8 cellular contexts compared by ENCODE assay signal in genomic region chr17:80877095-80877828, GRCh38.
DNase-seq lines count a peak whose midpoint lies in the region; ATAC-seq and TF ChIP-seq lines count a peak whose summit lies in the region.

No MANE protein-coding gene starts in this region.

- DNase-seq in Right ventricle myocardium inferior (ENCODE audit: missing footprints) (peak; percentile 9), right atrium auricular region (ENCODE audit: low spot score) (no peak), activated T-cell treated with anti-CD3 and anti-CD28 coated beads for 48 hours (ENCODE audit: low read depth) (peak; percentile 74), NCI-H1930 (lab: John Stamatoyannopoulos, UW) (no peak), COLO829 (ENCODE audit: low spot score) (no peak), NCI-H187 treated with DMSO at 0.1 percent for 48 hours (lab: John Stamatoyannopoulos, UW) (no peak)
- DNase-seq in stimulated activated CD4-positive, alpha-beta T cell treated with anti-CD3 and anti-CD28 coated beads, Interleukin-1b, Interleukin-23, amount 100 ng/mL, for 24 hours (ENCODE audit: low read depth in 4 of 4, low spot score in 1 of 4) = peak; percentile 40 to 76 (median 52)

- intact Hi-C loops in Right ventricle myocardium inferior (cut with DNase I) = no loop called here

- no peak overlapping the region for H3K4me3 ChIP-seq in right atrium auricular region

- peaks cover 8% of the 10 kb centered on the region for H3K36me3 ChIP-seq in right atrium auricular region

- H3K9me3 ChIP-seq in right atrium auricular region = no peaks in the 10 kb centered on the region

- no peak for TF ChIP-seq CTCF in right atrium auricular region (IDR thresholded peaks at IDR 0.05)

- H3K27me3 ChIP-seq in right atrium auricular region = no peaks in the 10 kb centered on the region

- ATAC-seq in Right ventricle myocardium inferior (no peak), HG03342 (IDR thresholded peaks at IDR 0.05; ENCODE audit: unreplicated experiment) (peak; percentile 75)

- H3K27ac ChIP-seq in right atrium auricular region = no peak overlapping the region

- peaks cover 0 to 19% of the 10 kb centered on the region in 2 donors for H3K4me1 ChIP-seq in right atrium auricular region

Comparison
In these comparisons a context has a peak if more than half of its experiments do, and no peak if none do; other contexts are left out.
1. DNase-seq: peak in Right ventricle myocardium inferior (single experiment), activated T-cell treated with anti-CD3 and anti-CD28 coated beads for 48 hours (single experiment) and stimulated activated CD4-positive, alpha-beta T cell treated with anti-CD3 and anti-CD28 coated beads, Interleukin-1b, Interleukin-23, amount 100 ng/mL, for 24 hours (4 of 4); none in right atrium auricular region (single experiment), NCI-H1930 (0 of 2), COLO829 (single experiment) and NCI-H187 treated with DMSO at 0.1 percent for 48 hours (single experiment).